ENCODE assay signal across 15 cellular contexts in genomic region chr11:22681281-22681812, GRCh38. TPM values are rescaled to one million over a fixed set of nuclear protein-coding genes. Genes with fewer than 3 reads are reported as not detected.
A peak's percentile ranks its signal among the peaks of the same experiment; 100 is the strongest.
DNase-seq lines count a peak whose midpoint lies in the region; ATAC-seq and TF ChIP-seq lines count a peak whose summit lies in the region.
"Had no signal": no experiment of that assay in that cellular context is flagged by ENCODE, and none has a peak within 500 bp of the region (broad histone marks: within the 10 kb centered on the region; RNA-seq: fewer than 3 reads in every experiment).

No MANE protein-coding gene starts in this region.

- H3K4me1 ChIP-seq in right lobe of liver = peaks cover 0 to 15% (median 7%) of the 10 kb centered on the region in 4 donors
- H3K4me1 ChIP-seq: sigmoid colon, testis had no signal

- 27% methylated on average over 4 of the region's 4 CpGs for WGBS in right lobe of liver (ENCODE audit: insufficient coverage, low coverage, low lambda C conversion rate, missing lambda C conversion rate)

- no peak for TF ChIP-seq CTCF in right lobe of liver (IDR thresholded peaks at IDR 0.05)

- TF ChIP-seq POLR2A in right lobe of liver (IDR thresholded peaks at IDR 0.05) = no peak

- peak overlapping the region in 2 of 3 donors; percentile 26 to 28 for H3K4me3 ChIP-seq in right lobe of liver
- H3K4me3 ChIP-seq: sigmoid colon, testis had no signal

- no peaks in the 10 kb centered on the region for H3K27me3 ChIP-seq in right lobe of liver
- H3K27me3 ChIP-seq: sigmoid colon, testis had no signal

- H3K9me3 ChIP-seq in right lobe of liver = no peaks in the 10 kb centered on the region
- H3K9me3 ChIP-seq: sigmoid colon, testis had no signal

- intact Hi-C loops in right lobe of liver (cut with DNase I) = no loop called here

- DNase-seq in right lobe of liver (no peak), GDM1 (lab: John Stamatoyannopoulos, UW) (no peak)
- no peak for DNase-seq in activated T-cell treated with anti-CD3 and anti-CD28 coated beads, Interleukin-2, amount 50 U/mL, for 48 hours
- DNase-seq: activated CD4-positive, alpha-beta T cell treated with anti-CD3 and anti-CD28 coated beads, Interleukin-2, amount 50 U/mL, for 1 hour; activated T-cell treated with anti-CD3 and anti-CD28 coated beads, Interleukin-2, amount 50 U/mL, for 1 hour; NCI-H187; NCI-H510A; sigmoid colon; stimulated activated CD4-positive, alpha-beta T cell treated with anti-CD3 and anti-CD28 coated beads, Interleukin-2, amount 100 ng/mL, for 48 hours; stimulated activated CD8-positive, alpha-beta memory T cell treated with anti-CD3 and anti-CD28 coated beads, Interleukin-4, amount 100 ng/mL, for 48 hours; testis had no signal

- ATAC-seq in GM19035 (IDR thresholded peaks at IDR 0.05; ENCODE audit: unreplicated experiment) = peak; percentile 51
- peak; percentile 40 for ATAC-seq in HG02571 (IDR thresholded peaks at IDR 0.05; ENCODE audit: unreplicated experiment)
- peak; percentile 57 for ATAC-seq in HG03432 (IDR thresholded peaks at IDR 0.05; ENCODE audit: unreplicated experiment)
- ATAC-seq in right lobe of liver = peak; percentile 31 to 60 (median 42)
- ATAC-seq in HG02610 (IDR thresholded peaks at IDR 0.05; ENCODE audit: unreplicated experiment) = no peak

- no peaks in the 10 kb centered on the region for H3K36me3 ChIP-seq in right lobe of liver
- H3K36me3 ChIP-seq: sigmoid colon had no signal

- H3K27ac ChIP-seq in right lobe of liver = peak overlapping the region; percentile 63 to 98 (median 94)
- H3K27ac ChIP-seq: sigmoid colon, testis had no signal

RNA-seq across cellular contexts. Expression of gene GAS2, which starts 14.9 kb away (rescaled TPM):
- 10 to 100 TPM; 16.1 to 35.6 (median 27.8) TPM for total RNA-seq in right lobe of liver

RNA-seq across cellular contexts. Expression of gene FANCF, which starts 55.7 kb away (rescaled TPM):
- total RNA-seq in right lobe of liver = 1 to 10 TPM; 4.1 to 5.1 (median 4.6) TPM
